Comparison of ENCODE assay signal across 1 cellular context in the genomic region with DNA sequence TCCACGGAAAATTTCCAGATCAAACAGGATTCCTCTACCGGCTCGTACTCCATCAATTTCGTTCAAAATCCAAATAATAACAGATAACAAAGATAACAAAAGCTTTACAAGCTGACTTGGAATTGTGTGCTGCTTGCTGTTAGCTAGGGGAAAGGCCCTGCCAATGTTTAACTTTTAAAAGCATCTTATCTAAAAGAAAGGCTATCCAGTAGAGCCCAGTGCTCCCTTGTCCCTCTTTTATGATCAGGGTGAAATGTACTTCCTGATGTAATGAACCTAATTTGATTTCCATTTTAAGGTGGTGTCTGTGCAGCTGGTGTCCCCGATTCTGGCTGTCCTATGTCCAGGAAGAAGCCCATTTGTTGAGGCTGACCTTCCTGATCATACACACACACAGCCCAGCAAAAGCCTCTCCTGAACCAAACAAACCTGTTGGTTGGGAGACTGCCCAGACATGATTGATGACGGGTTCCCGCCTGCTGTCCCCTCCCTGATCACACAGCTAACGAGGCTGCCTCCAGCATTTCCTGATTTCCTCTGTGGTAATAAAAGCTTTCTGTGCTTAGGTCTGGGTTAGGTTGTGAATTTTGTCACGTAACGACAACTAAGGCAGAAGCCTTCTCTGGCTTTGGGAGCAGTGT.
TF ChIP-seq lines count a peak whose summit lies in the region.

No MANE protein-coding gene starts in this region.

TF ChIP-seq in GM12878, 131 proteins besides CTCF, POLR2A, EP300 and RAD21:
- TF ChIP-seq TARDBP (IDR thresholded peaks at IDR 0.05; ENCODE audit: borderline replicate concordance) (no peak), ETV6 (conservative IDR thresholded peaks at IDR 0.05 in 1 of 2, IDR thresholded peaks at IDR 0.05 in 1 of 2; ENCODE audit: borderline replicate concordance in 1 of 2, low read depth in 1 of 2) (no peak), ZNF24 (IDR thresholded peaks at IDR 0.05) (no peak), CBFB (IDR thresholded peaks at IDR 0.05; ENCODE audit: low read depth) (no peak), WRNIP1 (IDR thresholded peaks at IDR 0.05; ENCODE audit: borderline replicate concordance, low read depth, low read length) (no peak), FOXK2 (IDR thresholded peaks at IDR 0.05) (no peak), NKRF (conservative IDR thresholded peaks at IDR 0.05) (no peak), RAD51 (IDR thresholded peaks at IDR 0.05) (no peak), NBN (IDR thresholded peaks at IDR 0.05) (no peak), BACH1 (IDR thresholded peaks at IDR 0.05; ENCODE audit: borderline replicate concordance) (no peak), HCFC1 (IDR thresholded peaks at IDR 0.05; ENCODE audit: low read length) (no peak)
